8 cellular contexts compared by ENCODE assay signal in the genomic region with DNA sequence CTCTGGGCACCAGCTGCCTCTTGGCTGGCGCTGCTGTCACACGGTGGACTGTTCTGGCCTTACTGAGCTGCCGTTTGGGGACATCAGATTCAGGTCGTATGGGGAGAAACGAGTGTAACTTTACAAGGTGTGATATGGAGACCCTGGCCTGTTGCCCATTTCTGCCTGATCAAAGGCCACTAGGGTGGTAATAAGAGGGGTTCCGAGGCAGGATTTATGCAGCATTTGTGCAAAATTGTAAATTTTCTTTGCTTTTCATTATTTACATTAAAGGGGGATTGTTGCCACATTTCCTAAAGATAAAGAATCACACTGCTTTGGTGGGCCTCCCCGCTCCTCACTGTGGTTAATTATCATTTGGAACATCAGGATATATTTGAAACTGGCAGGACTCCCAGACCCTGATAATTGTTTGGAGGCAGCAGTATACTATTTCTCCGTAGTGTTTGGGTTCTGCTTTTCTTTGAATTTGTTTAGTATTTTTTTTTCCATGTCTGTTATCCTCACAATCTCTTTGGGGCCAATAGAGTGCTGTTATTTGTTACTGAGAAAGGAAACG. TPM values are rescaled to one million over a fixed set of nuclear protein-coding genes. Genes with fewer than 3 reads are reported as not detected.
DNase-seq lines count a peak whose midpoint lies in the region; ATAC-seq and TF ChIP-seq lines count a peak whose summit lies in the region.

No MANE protein-coding gene starts in this region.

- peaks cover 9% of the 10 kb centered on the region for H3K36me3 ChIP-seq in CD8-positive, alpha-beta memory T cell (ENCODE audit: insufficient read depth, low read length)
- H3K36me3 ChIP-seq in left ventricle myocardium inferior = peaks cover 23% of the 10 kb centered on the region

- no peak for DNase-seq in CD8-positive, alpha-beta memory T cell
- DNase-seq in activated CD4-positive, alpha-beta memory T cell treated with anti-CD3 and anti-CD28 coated beads for 36 hours = no peak
- DNase-seq in left ventricle myocardium inferior = no peak
- no peak for DNase-seq in NCI-H1436 (lab: John Stamatoyannopoulos, UW)
- no peak for DNase-seq in NCI-H2107 (lab: John Stamatoyannopoulos, UW)

- peak overlapping the region; percentile 89 to 97 (median 94) for H3K4me3 Mint-ChIP-seq in CD8-positive, alpha-beta memory T cell
- peak overlapping the region; percentile 95 for H3K4me3 Mint-ChIP-seq in activated CD4-positive, alpha-beta memory T cell treated with anti-CD3 and anti-CD28 coated beads for 36 hours
- peak overlapping the region; percentile 88 for H3K4me3 Mint-ChIP-seq in stimulated activated memory B cell treated with anti-CD40 and anti-IgM and Interleukin-4, amounts not matched to agents 10 μg/mL and 1 μg/mL and 100 μg/mL, for 72 hours

- H3K27ac ChIP-seq in CD8-positive, alpha-beta memory T cell (ENCODE audit: low read depth, low read length) = peak overlapping the region; percentile 80
- H3K27ac ChIP-seq in left ventricle myocardium inferior (replicated peaks) = peak overlapping the region; percentile 95

- H3K4me3 ChIP-seq in CD8-positive, alpha-beta memory T cell (ENCODE audit: low read length) = peak overlapping the region; percentile 68
- H3K4me3 ChIP-seq in left ventricle myocardium inferior = peak overlapping the region; percentile 86

- POLR2A ChIA-PET in CD8-positive, alpha-beta memory T cell (lab: Charles Lee) = interaction anchor here (1.2 to 2.1 kb wide), 6 partner anchors 11 to 206 kb away, joined by 3 to 15 read pairs (median 7); a partner anchor contains a TSS
- POLR2A ChIA-PET in activated CD4-positive, alpha-beta memory T cell treated with anti-CD3 and anti-CD28 coated beads for 36 hours (lab: Charles Lee) = interaction anchor here (0.9 to 1.8 kb wide), 3 partner anchors 48 to 70 kb away, joined by 6 to 9 read pairs (median 9); a partner anchor contains a TSS

- no peaks in the 10 kb centered on the region for H3K9me3 ChIP-seq in CD8-positive, alpha-beta memory T cell (ENCODE audit: low read length)
- no peaks in the 10 kb centered on the region for H3K9me3 ChIP-seq in left ventricle myocardium inferior (replicated peaks)

- H3K4me1 ChIP-seq in CD8-positive, alpha-beta memory T cell (ENCODE audit: insufficient read depth, low read length) = peaks cover 53% of the 10 kb centered on the region
- peaks cover 46% of the 10 kb centered on the region for H3K4me1 ChIP-seq in left ventricle myocardium inferior

- H3K36me3 Mint-ChIP-seq in CD8-positive, alpha-beta memory T cell = peaks cover 10 to 40% (median 10%) of the 10 kb centered on the region in 3 donors
- H3K36me3 Mint-ChIP-seq in activated CD4-positive, alpha-beta memory T cell treated with anti-CD3 and anti-CD28 coated beads for 36 hours = peaks cover 17% of the 10 kb centered on the region
- H3K36me3 Mint-ChIP-seq in stimulated activated memory B cell treated with anti-CD40 and anti-IgM and Interleukin-4, amounts not matched to agents 10 μg/mL and 1 μg/mL and 100 μg/mL, for 72 hours = peaks cover 15% of the 10 kb centered on the region

- ATAC-seq in HG02973 (IDR thresholded peaks at IDR 0.05; ENCODE audit: unreplicated experiment) = peak; percentile 30
- no peak for ATAC-seq in stimulated activated memory B cell treated with anti-CD40 and anti-IgM and Interleukin-4, amounts not matched to agents 10 μg/mL and 1 μg/mL and 100 μg/mL, for 72 hours
- ATAC-seq in GM18861 (IDR thresholded peaks at IDR 0.05; ENCODE audit: unreplicated experiment) = no peak

- peaks cover 48 to 59% (median 58%) of the 10 kb centered on the region in 3 donors for H3K4me1 Mint-ChIP-seq in CD8-positive, alpha-beta memory T cell
- peaks cover 57% of the 10 kb centered on the region for H3K4me1 Mint-ChIP-seq in activated CD4-positive, alpha-beta memory T cell treated with anti-CD3 and anti-CD28 coated beads for 36 hours (ENCODE audit: low read depth)
- H3K4me1 Mint-ChIP-seq in stimulated activated memory B cell treated with anti-CD40 and anti-IgM and Interleukin-4, amounts not matched to agents 10 μg/mL and 1 μg/mL and 100 μg/mL, for 72 hours = peaks cover 51% of the 10 kb centered on the region

- peak overlapping the region; percentile 97 to 99 (median 98) for H3K27ac Mint-ChIP-seq in CD8-positive, alpha-beta memory T cell
- H3K27ac Mint-ChIP-seq in activated CD4-positive, alpha-beta memory T cell treated with anti-CD3 and anti-CD28 coated beads for 36 hours = peak overlapping the region; percentile 95
- peak overlapping the region; percentile 97 for H3K27ac Mint-ChIP-seq in stimulated activated memory B cell treated with anti-CD40 and anti-IgM and Interleukin-4, amounts not matched to agents 10 μg/mL and 1 μg/mL and 100 μg/mL, for 72 hours

- intact Hi-C loops in activated CD4-positive, alpha-beta memory T cell treated with anti-CD3 and anti-CD28 coated beads for 36 hours (cut with micrococcal nuclease) = loop anchor here (1.0 to 2.0 kb wide), 6 partner anchors 47 to 205 kb away; a partner anchor contains a TSS
- intact Hi-C loops in left ventricle myocardium inferior (cut with micrococcal nuclease) = no loop called here

- H3K9me3 Mint-ChIP-seq in CD8-positive, alpha-beta memory T cell = no peaks in the 10 kb centered on the region
- H3K9me3 Mint-ChIP-seq in activated CD4-positive, alpha-beta memory T cell treated with anti-CD3 and anti-CD28 coated beads for 36 hours = no peaks in the 10 kb centered on the region
- H3K9me3 Mint-ChIP-seq in stimulated activated memory B cell treated with anti-CD40 and anti-IgM and Interleukin-4, amounts not matched to agents 10 μg/mL and 1 μg/mL and 100 μg/mL, for 72 hours = no peaks in the 10 kb centered on the region

- H3K27me3 ChIP-seq in CD8-positive, alpha-beta memory T cell (ENCODE audit: insufficient read depth, low read length, poor library complexity, severe bottlenecking) = no peaks in the 10 kb centered on the region
- H3K27me3 ChIP-seq in left ventricle myocardium inferior (ENCODE audit: low read depth) = no peaks in the 10 kb centered on the region

- TF ChIP-seq CTCF in left ventricle myocardium inferior (IDR thresholded peaks at IDR 0.05; ENCODE audit: borderline replicate concordance) = no peak

- peaks cover 0 to 3% of the 10 kb centered on the region in 2 donors for H3K27me3 Mint-ChIP-seq in CD8-positive, alpha-beta memory T cell
- H3K27me3 Mint-ChIP-seq in activated CD4-positive, alpha-beta memory T cell treated with anti-CD3 and anti-CD28 coated beads for 36 hours = no peaks in the 10 kb centered on the region
- H3K27me3 Mint-ChIP-seq in stimulated activated memory B cell treated with anti-CD40 and anti-IgM and Interleukin-4, amounts not matched to agents 10 μg/mL and 1 μg/mL and 100 μg/mL, for 72 hours = no peaks in the 10 kb centered on the region

- CTCF ChIA-PET in CD8-positive, alpha-beta memory T cell (lab: Charles Lee) = interaction anchor here (1.3 to 1.4 kb wide), 2 partner anchors 23 to 58 kb away, joined by 4 to 7 read pairs; no protein-coding TSS in a partner anchor
- CTCF ChIA-PET in activated CD4-positive, alpha-beta memory T cell treated with anti-CD3 and anti-CD28 coated beads for 36 hours (lab: Charles Lee) = interaction anchor here (1.4 to 1.6 kb wide), 2 partner anchors 23 to 35 kb away, joined by 5 to 7 read pairs; no protein-coding TSS in a partner anchor

RNA-seq across cellular contexts. Expression of a gene that starts 0.9 kb away (rescaled TPM):
- 10 to 100 TPM; 16.2 to 17.2 TPM for total RNA-seq in CD8-positive, alpha-beta memory T cell
- polyA plus RNA-seq in CD8-positive, alpha-beta memory T cell = 37.4 TPM
- total RNA-seq in activated CD4-positive, alpha-beta memory T cell treated with anti-CD3 and anti-CD28 coated beads for 36 hours = 10 to 100 TPM; 18.7 to 19.8 TPM
- total RNA-seq in left ventricle myocardium inferior = 47.9 TPM

RNA-seq across cellular contexts. Expression of a gene that starts 55.5 kb away (rescaled TPM):
- total RNA-seq in CD8-positive, alpha-beta memory T cell = 10 to 100 TPM; 16.6 to 17.3 TPM
- polyA plus RNA-seq in CD8-positive, alpha-beta memory T cell = 4.5 TPM
- 10 to 100 TPM; 16.6 to 17.9 TPM for total RNA-seq in activated CD4-positive, alpha-beta memory T cell treated with anti-CD3 and anti-CD28 coated beads for 36 hours
- total RNA-seq in left ventricle myocardium inferior = 5.9 TPM
